ENCODE assay signal across 11 cellular contexts in genomic region chr1:94160811-94161210, GRCh38. TPM values are rescaled to one million over a fixed set of nuclear protein-coding genes. Genes with fewer than 3 reads are reported as not detected.
DNase-seq lines count a peak whose midpoint lies in the region; ATAC-seq and TF ChIP-seq lines count a peak whose summit lies in the region.
"Had no signal": no experiment of that assay in that cellular context is flagged by ENCODE, and none has a peak within 500 bp of the region (broad histone marks: within the 10 kb centered on the region; RNA-seq: fewer than 3 reads in every experiment).

No MANE protein-coding gene starts in this region.

- WGBS in H9 (ENCODE audit: extremely low coverage, insufficient read length, low lambda C conversion rate), result no CpG with 5 or more reads among the region's 4 CpGs

- H2BK15ac ChIP-seq in H9 (ENCODE audit: low read depth, low read length), result no peak overlapping the region

- no peak overlapping the region for H2BK12ac ChIP-seq in H9 (ENCODE audit: insufficient read length, low read depth, low read length)

- H3K56ac ChIP-seq in H9 (ENCODE audit: insufficient read length, low read depth, low read length), result no peak overlapping the region

- no peak overlapping the region for H3K27ac ChIP-seq in H9 (ENCODE audit: insufficient read length, low read depth, low read length)

- peaks cover 3% of the 10 kb centered on the region for H3K9me3 Mint-ChIP-seq in chondrocyte (ENCODE audit: low read depth)
- no peaks in the 10 kb centered on the region; a peak in 1 of 5 replicates for H3K9me3 Mint-ChIP-seq in H9
- H3K9me3 Mint-ChIP-seq: activated CD8-positive, alpha-beta T cell treated with anti-CD3 and anti-CD28 coated beads for 36 hours had no signal

- H3K36me3 Mint-ChIP-seq in chondrocyte (ENCODE audit: low read depth), result no peaks in the 10 kb centered on the region
- H3K36me3 Mint-ChIP-seq in H9 (ENCODE audit: insufficient read depth in 1 of 3, low read depth in 3 of 3), result no peaks in the 10 kb centered on the region

- no peaks in the 10 kb centered on the region for H3K27me3 ChIP-seq in H9 (ENCODE audit: insufficient read depth, low read length)

- no peak overlapping the region for H3K14ac ChIP-seq in H9 (ENCODE audit: insufficient read depth, low read length)

- H3K23me2 ChIP-seq in H9 (ENCODE audit: insufficient read length, low read depth, low read length, poor library complexity, severe bottlenecking), result no peaks in the 10 kb centered on the region

- no peak overlapping the region for H3K4me3 ChIP-seq in AG10803 (ENCODE audit: low read length)

- H3K4me1 Mint-ChIP-seq in chondrocyte (ENCODE audit: low read depth) (peaks cover 19% of the 10 kb centered on the region), H9 (peaks cover 3 to 5% of the 10 kb centered on the region in 2 experiments; a peak in 2 of 4 replicates)

- no peak overlapping the region for H2BK120ac ChIP-seq in H9 (ENCODE audit: low read depth, low read length, poor library complexity, severe bottlenecking)

- H3K18ac ChIP-seq in H9 (ENCODE audit: insufficient read length, low read depth, low read length), result no peak overlapping the region

- H3K9me3 ChIP-seq in H9 (ENCODE audit: control insufficient read depth, low read depth, low read length), result no peaks in the 10 kb centered on the region

- H3K27me3 Mint-ChIP-seq in chondrocyte (ENCODE audit: low read depth), result no peaks in the 10 kb centered on the region
- no peaks in the 10 kb centered on the region; the same call in 1 of the 2 replicates for H3K27me3 Mint-ChIP-seq in H9 (ENCODE audit: low read depth)

- H3K23ac ChIP-seq in H9 (ENCODE audit: insufficient read length, low read depth, low read length), result no peak overlapping the region

- no peak overlapping the region for H3K4ac ChIP-seq in H9 (ENCODE audit: low read depth, low read length)

- H2AFZ ChIP-seq in H9 (ENCODE audit: low read length), result no peak overlapping the region

- H3K4me2 ChIP-seq in H9 (ENCODE audit: insufficient read depth, insufficient read length, low read length), result no peak overlapping the region

- H4K8ac ChIP-seq in H9 (replicated peaks; ENCODE audit: insufficient read length, low read depth, low read length), result no peak overlapping the region

- DNase-seq in AG10803 (ENCODE audit: low read depth) (peak; percentile 88), M059J (ENCODE audit: low read depth) (peak; percentile 97), chondrocyte (ENCODE audit: low spot score) (no peak), medulla oblongata (ENCODE audit: extremely low spot score) (peak; percentile 13), H9 (no peak), activated gamma-delta T cell (lab: John Stamatoyannopoulos, UW) (no peak)
- DNase-seq in activated naive CD4-positive, alpha-beta T cell treated with Interleukin-2 at 50 U/mL for 16 hours, result no peak
- DNase-seq: activated CD8-positive, alpha-beta T cell treated with anti-CD3 and anti-CD28 coated beads for 36 hours; Calu3; stimulated activated CD4-positive, alpha-beta T cell treated with anti-CD3 and anti-CD28 coated beads, Interleukin-12 subunit alpha, Interleukin-12 subunit beta, amount 100 ng/mL, for 4 hours had no signal

- H2AK5ac ChIP-seq in H9 (ENCODE audit: insufficient read length, low read length), result no peak overlapping the region

- H3K4me3 Mint-ChIP-seq in chondrocyte (ENCODE audit: unreplicated experiment) (no peak overlapping the region), H9 (no peak overlapping the region)
- H3K4me3 Mint-ChIP-seq: activated CD8-positive, alpha-beta T cell treated with anti-CD3 and anti-CD28 coated beads for 36 hours had no signal

- no peak overlapping the region for H2BK5ac ChIP-seq in H9 (ENCODE audit: insufficient read length, low read length)

- no peak for ATAC-seq in HG02970 (IDR thresholded peaks at IDR 0.05; ENCODE audit: low FRiP score, unreplicated experiment)
- ATAC-seq: activated CD8-positive, alpha-beta T cell treated with anti-CD3 and anti-CD28 coated beads for 36 hours had no signal

- H4K20me1 ChIP-seq in H9 (ENCODE audit: control insufficient read depth, insufficient read depth, insufficient read length), result no peaks in the 10 kb centered on the region

- H3T11ph ChIP-seq in H9 (ENCODE audit: low read length), result no peak overlapping the region

- no peaks in the 10 kb centered on the region for H3K4me1 ChIP-seq in H9 (ENCODE audit: insufficient read depth, low read length)

- H3K79me2 ChIP-seq in H9 (ENCODE audit: insufficient read depth, low read length), result no peaks in the 10 kb centered on the region

- H4K5ac ChIP-seq in H9 (ENCODE audit: insufficient read length, low read depth, low read length), result no peak overlapping the region

- H4K91ac ChIP-seq in H9 (ENCODE audit: insufficient read length, low read depth, low read length), result no peak overlapping the region

- no peaks in the 10 kb centered on the region for H3K79me1 ChIP-seq in H9 (ENCODE audit: insufficient read depth, low read depth, low read length, poor library complexity, severe bottlenecking)

- no peak overlapping the region for H3K9ac ChIP-seq in H9 (ENCODE audit: extremely low read depth, insufficient read length, low read length)

- no peak overlapping the region for H2BK20ac ChIP-seq in H9 (ENCODE audit: low read depth, low read length, poor library complexity, severe bottlenecking)

- TF ChIP-seq CTCF in AG10803 (conservative IDR thresholded peaks at IDR 0.05; ENCODE audit: low read length), result no peak
- no peak for TF ChIP-seq CTCF in chondrocyte (IDR thresholded peaks at IDR 0.05)
- no peak for TF ChIP-seq CTCF in H9 (conservative IDR thresholded peaks at IDR 0.05)

- H3K27ac Mint-ChIP-seq in chondrocyte (ENCODE audit: unreplicated experiment) (peak overlapping the region; percentile 37), H9 (no peak overlapping the region)
- H3K27ac Mint-ChIP-seq: activated CD8-positive, alpha-beta T cell treated with anti-CD3 and anti-CD28 coated beads for 36 hours had no signal

RNA-seq across cellular contexts. Expression of gene ABCA4, which starts 39.9 kb away (rescaled TPM):
- total RNA-seq in M059J (2014; rRNA removed; shearing (Covaris generic)), result 0.15 TPM in 1 of 2 replicates, not detected in the other
- total RNA-seq in chondrocyte (0.22 to 0.63 TPM (median 0.26 TPM) in 3 replicates), H9 (2021) (not detected in 2 replicates)
- total RNA-seq: activated CD8-positive, alpha-beta T cell treated with anti-CD3 and anti-CD28 coated beads for 36 hours had no signal

Comparison
In these comparisons a context has a peak if more than half of its experiments do, and no peak if none do; other contexts are left out.
1. DNase-seq: peak in AG10803 (single experiment), M059J (single experiment) and medulla oblongata (single experiment); none in chondrocyte (single experiment), activated naive CD4-positive, alpha-beta T cell treated with Interleukin-2 at 50 U/mL for 16 hours (single experiment), H9 (single experiment) and activated gamma-delta T cell (single experiment).